In the genomic region with DNA sequence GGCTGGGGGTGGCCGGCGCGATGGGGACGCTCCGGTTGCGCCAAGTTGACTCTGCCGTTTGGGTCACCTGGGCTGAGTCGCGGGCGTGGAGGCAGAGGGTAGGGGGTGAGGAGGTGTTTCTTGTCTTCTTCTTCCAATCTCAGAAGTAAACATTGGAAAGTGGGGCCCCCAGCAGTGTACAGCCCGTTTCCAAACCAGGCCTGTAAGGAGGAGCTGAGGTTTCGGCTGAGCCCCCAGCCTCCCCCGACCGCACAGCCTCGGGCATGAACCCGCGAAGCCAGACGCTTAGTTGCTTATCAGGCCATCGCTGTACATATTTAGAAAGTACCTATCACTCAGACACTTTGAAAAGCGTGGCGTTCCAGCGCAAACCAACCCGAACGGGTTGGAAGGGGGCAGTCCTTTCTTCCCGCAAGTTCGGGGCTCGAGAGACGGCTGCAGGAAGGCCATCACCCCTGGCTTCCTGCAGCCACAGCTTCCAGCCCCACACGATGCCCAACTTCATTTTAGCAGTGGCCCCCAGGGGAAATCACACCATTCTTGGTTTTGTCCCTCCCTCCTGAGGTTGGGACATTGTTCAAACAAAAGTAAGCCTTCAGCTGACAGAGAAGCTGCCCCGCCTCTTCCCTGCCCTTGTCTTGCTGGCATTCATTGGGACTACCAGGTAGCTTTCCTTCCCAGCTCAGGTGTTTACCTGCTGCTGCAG, we compare ENCODE assay signal across 1 cellular context.
TF ChIP-seq lines count a peak whose summit lies in the region.

No MANE protein-coding gene starts in this region.

TF ChIP-seq in neural cell, 6 proteins besides CTCF, POLR2A, EP300 and RAD21:
- TF ChIP-seq, protein P1, sequence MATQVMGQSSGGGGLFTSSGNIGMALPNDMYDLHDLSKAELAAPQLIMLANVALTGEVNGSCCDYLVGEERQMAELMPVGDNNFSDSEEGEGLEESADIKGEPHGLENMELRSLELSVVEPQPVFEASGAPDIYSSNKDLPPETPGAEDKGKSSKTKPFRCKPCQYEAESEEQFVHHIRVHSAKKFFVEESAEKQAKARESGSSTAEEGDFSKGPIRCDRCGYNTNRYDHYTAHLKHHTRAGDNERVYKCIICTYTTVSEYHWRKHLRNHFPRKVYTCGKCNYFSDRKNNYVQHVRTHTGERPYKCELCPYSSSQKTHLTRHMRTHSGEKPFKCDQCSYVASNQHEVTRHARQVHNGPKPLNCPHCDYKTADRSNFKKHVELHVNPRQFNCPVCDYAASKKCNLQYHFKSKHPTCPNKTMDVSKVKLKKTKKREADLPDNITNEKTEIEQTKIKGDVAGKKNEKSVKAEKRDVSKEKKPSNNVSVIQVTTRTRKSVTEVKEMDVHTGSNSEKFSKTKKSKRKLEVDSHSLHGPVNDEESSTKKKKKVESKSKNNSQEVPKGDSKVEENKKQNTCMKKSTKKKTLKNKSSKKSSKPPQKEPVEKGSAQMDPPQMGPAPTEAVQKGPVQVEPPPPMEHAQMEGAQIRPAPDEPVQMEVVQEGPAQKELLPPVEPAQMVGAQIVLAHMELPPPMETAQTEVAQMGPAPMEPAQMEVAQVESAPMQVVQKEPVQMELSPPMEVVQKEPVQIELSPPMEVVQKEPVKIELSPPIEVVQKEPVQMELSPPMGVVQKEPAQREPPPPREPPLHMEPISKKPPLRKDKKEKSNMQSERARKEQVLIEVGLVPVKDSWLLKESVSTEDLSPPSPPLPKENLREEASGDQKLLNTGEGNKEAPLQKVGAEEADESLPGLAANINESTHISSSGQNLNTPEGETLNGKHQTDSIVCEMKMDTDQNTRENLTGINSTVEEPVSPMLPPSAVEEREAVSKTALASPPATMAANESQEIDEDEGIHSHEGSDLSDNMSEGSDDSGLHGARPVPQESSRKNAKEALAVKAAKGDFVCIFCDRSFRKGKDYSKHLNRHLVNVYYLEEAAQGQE (IDR thresholded peaks at IDR 0.05; ENCODE audit: borderline replicate concordance): no peak
- no peak for TF ChIP-seq POLR2AphosphoS5 (IDR thresholded peaks at IDR 0.05)
- TF ChIP-seq TAF1 (IDR thresholded peaks at IDR 0.05; ENCODE audit: low read depth): no peak
- no peak for TF ChIP-seq MXI1 (conservative IDR thresholded peaks at IDR 0.05; ENCODE audit: poor library complexity, severe bottlenecking)
